Comparison of ENCODE assay signal across 8 cellular contexts in genomic region chr18:26226229-26227050, GRCh38. TPM values are rescaled to one million over a fixed set of nuclear protein-coding genes. Genes with fewer than 3 reads are reported as not detected.
DNase-seq lines count a peak whose midpoint lies in the region; ATAC-seq and TF ChIP-seq lines count a peak whose summit lies in the region.

TAF4B (plus strand) TSS chr18:26226445; CDS start chr18:26226934, 489 bp downstream.

- peak within 1 kb of the TSS; percentile 91 for H3K4me3 Mint-ChIP-seq in glutamatergic neuron (ENCODE audit: unreplicated experiment)

- H3K4me3 ChIP-seq in NB4 (ENCODE audit: low read depth, low read length), result peak within 1 kb of the TSS; percentile 82
- peak within 1 kb of the TSS; percentile 86 for H3K4me3 ChIP-seq in osteoblast (ENCODE audit: insufficient read depth, low read length)
- peak within 1 kb of the TSS; percentile 94 to 96 for H3K4me3 ChIP-seq in testis

- H3K4me2 ChIP-seq in osteoblast (ENCODE audit: insufficient read depth, low read length), result peak within 1 kb of the TSS; percentile 93

- H3K4me1 Mint-ChIP-seq in glutamatergic neuron (ENCODE audit: low read depth, unreplicated experiment), result peaks cover 5% of the 10 kb centered on the region

- TF ChIP-seq POLR2A in NB4 (IDR thresholded peaks at IDR 0.05; ENCODE audit: extremely low read depth, insufficient read length) (peak; percentile 46), testis (IDR thresholded peaks at IDR 0.05) (peak; percentile 72)

- POLR2A ChIA-PET in GM10248 (lab: Yijun Ruan, JAX), result interaction anchor here (2.0 kb wide), 1 partner anchor 8 kb away, joined by 5 read pairs; no protein-coding TSS in a partner anchor

- H3K36me3 ChIP-seq in osteoblast (ENCODE audit: insufficient read depth, low read length), result no peaks in the 10 kb centered on the region
- H3K36me3 ChIP-seq in testis (ENCODE audit: low read depth, missing control alignments), result no peaks in the 10 kb centered on the region

- TF ChIP-seq CTCF in GM10248 (IDR thresholded peaks at IDR 0.05; ENCODE audit: control extremely low read depth, extremely low read depth, low read depth, missing control alignments), result no peak
- TF ChIP-seq CTCF in NB4 (IDR thresholded peaks at IDR 0.05; ENCODE audit: low read depth, low read length), result no peak
- TF ChIP-seq CTCF in glutamatergic neuron (IDR thresholded peaks at IDR 0.05; ENCODE audit: partially characterized antibody, unreplicated experiment), result no peak
- no peak for TF ChIP-seq CTCF in osteoblast (IDR thresholded peaks at IDR 0.05; ENCODE audit: extremely low read depth, low read depth, low read length)
- TF ChIP-seq CTCF in testis (IDR thresholded peaks at IDR 0.05), result no peak

- DNase-seq in GM10248 (ENCODE audit: extremely low spot score) (peak; percentile 93), NB4 (ENCODE audit: low read depth) (peak; percentile 92), SKM-1 (lab: John Stamatoyannopoulos, UW; ENCODE audit: unreplicated experiment) (peak; percentile 69), glutamatergic neuron (peak; percentile 97), osteoblast (ENCODE audit: insufficient read length, low spot score, missing footprints) (peak; percentile 97), testis (peak; percentile 96)
- peak; percentile 97 to 98 for DNase-seq in activated naive CD4-positive, alpha-beta T cell treated with anti-CD3 and anti-CD28 coated beads, Interleukin-2, amount 50 U/mL, for 72 hours (ENCODE audit: low spot score in 2 of 2)

- peak within 1 kb of the TSS; percentile 89 for H2AFZ ChIP-seq in osteoblast (ENCODE audit: low read length)

- peaks cover 4% of the 10 kb centered on the region for H3K4me1 ChIP-seq in osteoblast (ENCODE audit: insufficient read depth, low read length)
- peaks cover 4% of the 10 kb centered on the region for H3K4me1 ChIP-seq in testis

- WGBS in testis, 2 donors, result 0% methylated on average over 2 to 64 of the region's 101 CpGs

- no peaks in the 10 kb centered on the region for H3K79me2 ChIP-seq in osteoblast (ENCODE audit: insufficient read depth, low read length)

- intact Hi-C loops in testis (cut with DNase I; ENCODE audit: low total_unique reads), result no loop called here

- H3K36me3 Mint-ChIP-seq in activated naive CD4-positive, alpha-beta T cell treated with anti-CD3 and anti-CD28 coated beads, Interleukin-2, amount 50 U/mL, for 72 hours, result peaks cover 11 to 13% of the 10 kb centered on the region in 2 donors
- no peaks in the 10 kb centered on the region for H3K36me3 Mint-ChIP-seq in glutamatergic neuron (ENCODE audit: unreplicated experiment)

- peak within 1 kb of the TSS; percentile 95 to 99 for H3K27ac Mint-ChIP-seq in activated naive CD4-positive, alpha-beta T cell treated with anti-CD3 and anti-CD28 coated beads, Interleukin-2, amount 50 U/mL, for 72 hours
- no peak within 1 kb of the TSS for H3K27ac Mint-ChIP-seq in glutamatergic neuron (ENCODE audit: unreplicated experiment)

- H3K27ac ChIP-seq in osteoblast (ENCODE audit: low read depth, low read length) (peak within 1 kb of the TSS; percentile 63), testis (peak within 1 kb of the TSS; percentile 85 to 88)

- peak; percentile 90 for ATAC-seq in HG02571 (IDR thresholded peaks at IDR 0.05; ENCODE audit: unreplicated experiment)
- ATAC-seq in activated naive CD4-positive, alpha-beta T cell treated with anti-CD3 and anti-CD28 coated beads, Interleukin-2, amount 50 U/mL, for 72 hours, result peak; percentile 89 to 91

- no peaks in the 10 kb centered on the region for H3K9me3 ChIP-seq in osteoblast (ENCODE audit: low read depth, low read length)
- no peaks in the 10 kb centered on the region for H3K9me3 ChIP-seq in testis

- CTCF ChIA-PET in GM10248 (lab: Yijun Ruan, JAX), result interaction anchor here (2.1 kb wide), 1 partner anchor 14 kb away, joined by 4 read pairs; no protein-coding TSS in a partner anchor

- no peaks in the 10 kb centered on the region for H4K20me1 ChIP-seq in osteoblast (ENCODE audit: insufficient read depth, low read length)

- H3K9me3 Mint-ChIP-seq in activated naive CD4-positive, alpha-beta T cell treated with anti-CD3 and anti-CD28 coated beads, Interleukin-2, amount 50 U/mL, for 72 hours, result no peaks in the 10 kb centered on the region
- no peaks in the 10 kb centered on the region for H3K9me3 Mint-ChIP-seq in glutamatergic neuron (ENCODE audit: unreplicated experiment)

- H3K27me3 ChIP-seq in osteoblast (ENCODE audit: insufficient read depth, low read length) (no peaks in the 10 kb centered on the region), testis (no peaks in the 10 kb centered on the region)

- H3K27me3 Mint-ChIP-seq in glutamatergic neuron (ENCODE audit: unreplicated experiment), result peaks cover 6% of the 10 kb centered on the region

RNA-seq across cellular contexts. Expression of gene TAF4B, which starts in this region (rescaled TPM):
- 10 to 100 TPM; 12.7 to 29.1 TPM for total RNA-seq in activated naive CD4-positive, alpha-beta T cell treated with anti-CD3 and anti-CD28 coated beads, Interleukin-2, amount 50 U/mL, for 72 hours
- 1.4 TPM for total RNA-seq in glutamatergic neuron (ENCODE audit: unreplicated experiment)
- 4.7 and 5.1 TPM in 2 replicates for total RNA-seq in osteoblast
- total RNA-seq in testis, result 10 to 100 TPM; 55.9 to 57.5 TPM
- polyA plus RNA-seq in testis (ENCODE audit: insufficient read depth, low read depth, low replicate concordance), result 11.6 TPM

Comparison
In these comparisons a context has a peak if more than half of its experiments do, and no peak if none do; other contexts are left out.
1. Peak in every context shown above with its lines: DNase-seq, ATAC-seq, H3K4me3 ChIP-seq and H3K27ac ChIP-seq.